In the genomic region with DNA sequence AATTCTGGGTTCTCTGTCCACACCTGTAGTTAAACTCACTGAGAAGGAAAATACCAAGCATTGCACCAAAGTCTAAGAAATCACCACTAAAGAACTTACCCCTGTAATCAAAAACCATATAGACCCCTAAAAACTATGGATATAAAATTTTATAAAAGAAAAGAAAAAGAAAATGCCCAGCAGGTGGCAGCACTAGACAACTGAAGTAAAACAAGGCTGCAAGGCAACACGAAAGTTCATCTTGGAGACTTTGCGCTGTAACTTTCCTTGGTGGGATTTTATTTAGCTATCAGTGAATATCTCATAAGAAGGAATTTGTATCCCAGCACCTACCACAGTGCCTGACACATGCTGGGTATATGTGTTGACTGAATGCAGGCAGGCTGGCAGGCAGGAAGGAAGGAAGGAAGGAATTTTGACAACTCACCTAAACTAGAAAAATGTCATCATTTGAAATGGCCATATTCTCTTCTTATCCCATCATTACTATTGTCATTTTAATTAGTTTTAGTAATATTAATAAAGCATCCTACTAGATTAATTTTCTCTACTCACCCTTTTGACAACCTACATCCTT, we compare ENCODE assay signal across 8 cellular contexts.
DNase-seq lines count a peak whose midpoint lies in the region; ATAC-seq and TF ChIP-seq lines count a peak whose summit lies in the region.

No MANE protein-coding gene starts in this region.

- TF ChIP-seq CTCF in mesothelial cell of epicardium (IDR thresholded peaks at IDR 0.05; ENCODE audit: unreplicated experiment) = peak; percentile 94

- ATAC-seq in HG03460 (IDR thresholded peaks at IDR 0.05; ENCODE audit: unreplicated experiment) = no peak

- H3K9me3 Mint-ChIP-seq in mesothelial cell of epicardium = no peaks in the 10 kb centered on the region

- no peak overlapping the region for H3K4me3 Mint-ChIP-seq in mesothelial cell of epicardium

- no peak overlapping the region for H3K27ac Mint-ChIP-seq in mesothelial cell of epicardium

- H3K36me3 Mint-ChIP-seq in mesothelial cell of epicardium = no peaks in the 10 kb centered on the region

- DNase-seq in AG20443 (ENCODE audit: low spot score) = peak; percentile 57
- DNase-seq in HCEC 1CT = peak; percentile 52
- peak; percentile 81 for DNase-seq in NCI-H510A treated with DMSO at 0.1 percent for 48 hours (lab: John Stamatoyannopoulos, UW)
- peak; percentile 61 to 64 for DNase-seq in activated CD4-positive, alpha-beta T cell treated with anti-CD3 and anti-CD28 coated beads, Interleukin-2, amount 50 U/mL, for 4 hours
- peak; percentile 74 for DNase-seq in effector CD4-positive, alpha-beta T cell
- peak; percentile 37 to 63 for DNase-seq in mesothelial cell of epicardium (ENCODE audit: low spot score in 2 of 2, unreplicated experiment in 2 of 2)
- DNase-seq in stimulated activated CD8-positive, alpha-beta memory T cell treated with anti-CD3 and anti-CD28 coated beads, Interleukin-4, amount 100 ng/mL, for 48 hours = peak; percentile 85

- peaks cover 1% of the 10 kb centered on the region for H3K27me3 Mint-ChIP-seq in mesothelial cell of epicardium (ENCODE audit: low read depth)

- no peaks in the 10 kb centered on the region for H3K4me1 Mint-ChIP-seq in mesothelial cell of epicardium
